ENCODE assay signal across 1 cellular context in genomic region chr19:11639602-11640471, GRCh38.
TF ChIP-seq lines count a peak whose summit lies in the region.

No MANE protein-coding gene starts in this region.

TF ChIP-seq in K562, 482 proteins besides CTCF, POLR2A, EP300 and RAD21 (continued from another document and continues in another):
- TF ChIP-seq MGA (IDR thresholded peaks at IDR 0.05), result no peak
- TF ChIP-seq ZBTB12 (CRISPR knock-in tag; IDR thresholded peaks at IDR 0.05), result no peak
- no peak for TF ChIP-seq DDX20 (tag; IDR thresholded peaks at IDR 0.05; ENCODE audit: low read depth)
- TF ChIP-seq FOS (IDR thresholded peaks at IDR 0.05; ENCODE audit: extremely low read depth, insufficient read length), result peak; percentile 78
- TF ChIP-seq SMAD4 (CRISPR knock-in tag; conservative IDR thresholded peaks at IDR 0.05), result 0 out of 2 replicates have a peak, but pooled peaks have one; percentile 20
- no peak for TF ChIP-seq BRF1 (IDR thresholded peaks at IDR 0.05; ENCODE audit: borderline replicate concordance, extremely low read depth, insufficient read length)
- TF ChIP-seq THAP12 (CRISPR knock-in tag; IDR thresholded peaks at IDR 0.05), result no peak
- no peak for TF ChIP-seq POU5F1 (IDR thresholded peaks at IDR 0.05; ENCODE audit: borderline replicate concordance, low read depth, low read length, partially characterized antibody)
- no peak for TF ChIP-seq HNRNPL (IDR thresholded peaks at IDR 0.05; ENCODE audit: low read depth, low read length)
- TF ChIP-seq ZNF699 (CRISPR knock-in tag; IDR thresholded peaks at IDR 0.05; ENCODE audit: insufficient replicate concordance), result no peak
- no peak for TF ChIP-seq ZBTB2 (IDR thresholded peaks at IDR 0.05)
- no peak; the same call in 1 of the 2 replicates for TF ChIP-seq STAT6 (CRISPR knock-in tag; IDR thresholded peaks at IDR 0.05)
- no peak for TF ChIP-seq SREBF1 (IDR thresholded peaks at IDR 0.05; ENCODE audit: borderline replicate concordance, low read depth, low read length)
- no peak for TF ChIP-seq ZNF133 (CRISPR knock-in tag; IDR thresholded peaks at IDR 0.05)
- no peak for TF ChIP-seq HMG20B (CRISPR knock-in tag; IDR thresholded peaks at IDR 0.05)
- TF ChIP-seq NR3C1 (CRISPR knock-in tag; IDR thresholded peaks at IDR 0.05), result no peak
- no peak for TF ChIP-seq ZNF561 (CRISPR knock-in tag; conservative IDR thresholded peaks at IDR 0.05)
- TF ChIP-seq CCNT2 (IDR thresholded peaks at IDR 0.05; ENCODE audit: borderline replicate concordance, extremely low read depth, insufficient read length, low read depth, low read length), result no peak
- TF ChIP-seq HDAC3 (IDR thresholded peaks at IDR 0.05; ENCODE audit: borderline replicate concordance, partially characterized antibody), result no peak
- TF ChIP-seq MCM5 (IDR thresholded peaks at IDR 0.05; ENCODE audit: low read depth), result no peak
- no peak for TF ChIP-seq ZFP91 (CRISPR knock-in tag; IDR thresholded peaks at IDR 0.05)
- peak; percentile 98 for TF ChIP-seq PKNOX1 (IDR thresholded peaks at IDR 0.05)
- TF ChIP-seq ZNF444 (CRISPR knock-in tag; IDR thresholded peaks at IDR 0.05), result no peak
- TF ChIP-seq ZNF592 (IDR thresholded peaks at IDR 0.05), result no peak
- 0 out of 2 replicates have a peak, but pooled peaks have one; percentile 12 for TF ChIP-seq TAF7 (tag; IDR thresholded peaks at IDR 0.05)
